ENCODE assay signal across 2 cellular contexts in genomic region chr2:150578481-150578880, GRCh38.
TF ChIP-seq lines count a peak whose summit lies in the region.

No MANE protein-coding gene starts in this region.

TF ChIP-seq in A549, 52 proteins besides CTCF, POLR2A, EP300 and RAD21:
- TF ChIP-seq, protein P1, sequence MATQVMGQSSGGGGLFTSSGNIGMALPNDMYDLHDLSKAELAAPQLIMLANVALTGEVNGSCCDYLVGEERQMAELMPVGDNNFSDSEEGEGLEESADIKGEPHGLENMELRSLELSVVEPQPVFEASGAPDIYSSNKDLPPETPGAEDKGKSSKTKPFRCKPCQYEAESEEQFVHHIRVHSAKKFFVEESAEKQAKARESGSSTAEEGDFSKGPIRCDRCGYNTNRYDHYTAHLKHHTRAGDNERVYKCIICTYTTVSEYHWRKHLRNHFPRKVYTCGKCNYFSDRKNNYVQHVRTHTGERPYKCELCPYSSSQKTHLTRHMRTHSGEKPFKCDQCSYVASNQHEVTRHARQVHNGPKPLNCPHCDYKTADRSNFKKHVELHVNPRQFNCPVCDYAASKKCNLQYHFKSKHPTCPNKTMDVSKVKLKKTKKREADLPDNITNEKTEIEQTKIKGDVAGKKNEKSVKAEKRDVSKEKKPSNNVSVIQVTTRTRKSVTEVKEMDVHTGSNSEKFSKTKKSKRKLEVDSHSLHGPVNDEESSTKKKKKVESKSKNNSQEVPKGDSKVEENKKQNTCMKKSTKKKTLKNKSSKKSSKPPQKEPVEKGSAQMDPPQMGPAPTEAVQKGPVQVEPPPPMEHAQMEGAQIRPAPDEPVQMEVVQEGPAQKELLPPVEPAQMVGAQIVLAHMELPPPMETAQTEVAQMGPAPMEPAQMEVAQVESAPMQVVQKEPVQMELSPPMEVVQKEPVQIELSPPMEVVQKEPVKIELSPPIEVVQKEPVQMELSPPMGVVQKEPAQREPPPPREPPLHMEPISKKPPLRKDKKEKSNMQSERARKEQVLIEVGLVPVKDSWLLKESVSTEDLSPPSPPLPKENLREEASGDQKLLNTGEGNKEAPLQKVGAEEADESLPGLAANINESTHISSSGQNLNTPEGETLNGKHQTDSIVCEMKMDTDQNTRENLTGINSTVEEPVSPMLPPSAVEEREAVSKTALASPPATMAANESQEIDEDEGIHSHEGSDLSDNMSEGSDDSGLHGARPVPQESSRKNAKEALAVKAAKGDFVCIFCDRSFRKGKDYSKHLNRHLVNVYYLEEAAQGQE (IDR thresholded peaks at IDR 0.05): no peak
- no peak for TF ChIP-seq KDM5A (IDR thresholded peaks at IDR 0.05)
- peak; percentile 14 for TF ChIP-seq ZFP36 (IDR thresholded peaks at IDR 0.05; ENCODE audit: borderline replicate concordance, partially characterized antibody)
- no peak for TF ChIP-seq RNF2 (IDR thresholded peaks at IDR 0.05; ENCODE audit: borderline replicate concordance, low read depth)

TF ChIP-seq in K562, 482 proteins besides CTCF, POLR2A, EP300 and RAD21:
- no peak for TF ChIP-seq SP1 (CRISPR knock-in tag; IDR thresholded peaks at IDR 0.05)
- TF ChIP-seq CBX5 (IDR thresholded peaks at IDR 0.05; ENCODE audit: borderline replicate concordance, low read depth): peak; percentile 68; the same call in 1 of the 2 replicates
- TF ChIP-seq ZFP36 (IDR thresholded peaks at IDR 0.05; ENCODE audit: low read depth, low read length, partially characterized antibody): peak; percentile 41
